10 cellular contexts compared by ENCODE assay signal in the genomic region with DNA sequence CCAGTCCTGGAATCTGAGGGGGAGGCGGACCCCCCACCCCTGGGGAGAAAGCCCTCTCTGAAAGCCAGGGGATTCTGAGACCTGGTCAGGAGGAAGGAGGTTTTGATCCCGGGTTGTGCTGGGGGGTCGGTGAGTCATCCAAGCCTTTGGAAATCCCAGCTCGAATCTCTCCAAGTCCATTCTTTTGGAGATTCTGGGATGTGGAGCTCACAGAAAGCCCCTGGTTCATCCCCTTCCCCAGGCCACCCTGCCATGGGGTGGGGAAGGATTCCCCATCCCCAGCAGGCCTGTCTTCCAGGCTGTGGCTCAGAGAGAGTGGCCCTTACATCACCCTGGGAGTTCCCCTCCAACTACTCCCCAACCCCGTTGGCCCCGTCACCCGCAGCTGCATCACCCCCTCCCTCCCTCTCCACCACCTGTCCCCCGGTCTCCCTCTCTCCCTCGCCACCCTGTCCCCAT. TPM values are rescaled to one million over a fixed set of nuclear protein-coding genes. Genes with fewer than 3 reads are reported as not detected.
DNase-seq lines count a peak whose midpoint lies in the region; ATAC-seq lines count a peak whose summit lies in the region.
"Had no signal": no experiment of that assay in that cellular context is flagged by ENCODE, and none has a peak within 500 bp of the region (broad histone marks: within the 10 kb centered on the region; RNA-seq: fewer than 3 reads in every experiment).

No MANE protein-coding gene starts in this region.

- CTCF ChIA-PET in activated CD4-positive, alpha-beta T cell treated with anti-CD3 and anti-CD28 coated beads for 36 hours (lab: Charles Lee): interaction anchor here (1.0 to 1.4 kb wide), 2 partner anchors 16 to 34 kb away, joined by 4 to 6 read pairs; no protein-coding TSS in a partner anchor

- no peak overlapping the region for H3K27ac Mint-ChIP-seq in activated CD4-positive, alpha-beta T cell treated with anti-CD3 and anti-CD28 coated beads for 36 hours
- H3K27ac Mint-ChIP-seq in activated naive CD8-positive, alpha-beta T cell treated with anti-CD3 and anti-CD28 coated beads for 36 hours: peak overlapping the region; percentile 70
- no peak overlapping the region for H3K27ac Mint-ChIP-seq in stimulated activated naive B cell treated with anti-CD40 and anti-IgM and Interleukin-4, amounts not matched to agents 10 μg/mL and 1 μg/mL and 100 μg/mL, for 72 hours
- H3K27ac Mint-ChIP-seq: CD8-positive, alpha-beta T cell had no signal

- H3K4me1 Mint-ChIP-seq in activated CD4-positive, alpha-beta T cell treated with anti-CD3 and anti-CD28 coated beads for 36 hours: peaks cover 6% of the 10 kb centered on the region
- H3K4me1 Mint-ChIP-seq in activated naive CD8-positive, alpha-beta T cell treated with anti-CD3 and anti-CD28 coated beads for 36 hours: peaks cover 4% of the 10 kb centered on the region
- H3K4me1 Mint-ChIP-seq in stimulated activated naive B cell treated with anti-CD40 and anti-IgM and Interleukin-4, amounts not matched to agents 10 μg/mL and 1 μg/mL and 100 μg/mL, for 72 hours: peaks cover 37 to 57% of the 10 kb centered on the region in 2 donors

- peaks cover 12% of the 10 kb centered on the region for H3K27me3 Mint-ChIP-seq in activated CD4-positive, alpha-beta T cell treated with anti-CD3 and anti-CD28 coated beads for 36 hours
- peaks cover 24% of the 10 kb centered on the region for H3K27me3 Mint-ChIP-seq in activated naive CD8-positive, alpha-beta T cell treated with anti-CD3 and anti-CD28 coated beads for 36 hours
- peaks cover 27 to 65% of the 10 kb centered on the region in 2 donors for H3K27me3 Mint-ChIP-seq in stimulated activated naive B cell treated with anti-CD40 and anti-IgM and Interleukin-4, amounts not matched to agents 10 μg/mL and 1 μg/mL and 100 μg/mL, for 72 hours

- POLR2A ChIA-PET in activated CD4-positive, alpha-beta T cell treated with anti-CD3 and anti-CD28 coated beads for 36 hours (lab: Charles Lee): interaction anchor here (0.5 kb wide), 1 partner anchor 199 kb away, joined by 3 read pairs; no protein-coding TSS in a partner anchor

- no peaks in the 10 kb centered on the region for H3K36me3 Mint-ChIP-seq in activated CD4-positive, alpha-beta T cell treated with anti-CD3 and anti-CD28 coated beads for 36 hours (ENCODE audit: low read depth)
- H3K36me3 Mint-ChIP-seq in activated naive CD8-positive, alpha-beta T cell treated with anti-CD3 and anti-CD28 coated beads for 36 hours: no peaks in the 10 kb centered on the region
- no peaks in the 10 kb centered on the region for H3K36me3 Mint-ChIP-seq in stimulated activated naive B cell treated with anti-CD40 and anti-IgM and Interleukin-4, amounts not matched to agents 10 μg/mL and 1 μg/mL and 100 μg/mL, for 72 hours
- H3K36me3 Mint-ChIP-seq: CD8-positive, alpha-beta T cell had no signal

- peak; percentile 75 for DNase-seq in activated CD4-positive, alpha-beta T cell treated with anti-CD3 and anti-CD28 coated beads for 36 hours
- no peak for DNase-seq in activated CD4-positive, alpha-beta T cell treated with anti-CD3 and anti-CD28 coated beads for 1 hour
- DNase-seq in HS-5 (ENCODE audit: low read depth) (peak; percentile 39), nucleus accumbens (lab: John Stamatoyannopoulos, UW) (no peak)
- peak; percentile 56 for DNase-seq in activated naive CD8-positive, alpha-beta T cell treated with anti-CD3 and anti-CD28 coated beads for 36 hours
- no peak for DNase-seq in stimulated activated naive B cell treated with anti-CD40 and anti-IgM and Interleukin-4, amounts not matched to agents 10 μg/mL and 1 μg/mL and 100 μg/mL, for 72 hours
- DNase-seq: CD8-positive, alpha-beta T cell had no signal

- H3K4me3 Mint-ChIP-seq in activated CD4-positive, alpha-beta T cell treated with anti-CD3 and anti-CD28 coated beads for 36 hours: no peak overlapping the region
- H3K4me3 Mint-ChIP-seq in activated naive CD8-positive, alpha-beta T cell treated with anti-CD3 and anti-CD28 coated beads for 36 hours: no peak overlapping the region
- no peak overlapping the region for H3K4me3 Mint-ChIP-seq in stimulated activated naive B cell treated with anti-CD40 and anti-IgM and Interleukin-4, amounts not matched to agents 10 μg/mL and 1 μg/mL and 100 μg/mL, for 72 hours
- H3K4me3 Mint-ChIP-seq: CD8-positive, alpha-beta T cell had no signal

- H3K9me3 Mint-ChIP-seq in activated CD4-positive, alpha-beta T cell treated with anti-CD3 and anti-CD28 coated beads for 36 hours (ENCODE audit: low read depth): no peaks in the 10 kb centered on the region
- H3K9me3 Mint-ChIP-seq in activated naive CD8-positive, alpha-beta T cell treated with anti-CD3 and anti-CD28 coated beads for 36 hours: no peaks in the 10 kb centered on the region
- H3K9me3 Mint-ChIP-seq in stimulated activated naive B cell treated with anti-CD40 and anti-IgM and Interleukin-4, amounts not matched to agents 10 μg/mL and 1 μg/mL and 100 μg/mL, for 72 hours: no peaks in the 10 kb centered on the region
- H3K9me3 Mint-ChIP-seq: CD8-positive, alpha-beta T cell had no signal

- intact Hi-C loops in activated CD4-positive, alpha-beta T cell treated with anti-CD3 and anti-CD28 coated beads for 36 hours (cut with DNase I, micrococcal nuclease): loop anchor here in 1 of 2 experiments (5.0 kb wide), 1 partner anchor 79 kb away; no protein-coding TSS in a partner anchor

- peak; percentile 75 for ATAC-seq in activated CD4-positive, alpha-beta T cell treated with anti-CD3 and anti-CD28 coated beads for 36 hours
- ATAC-seq in stimulated activated naive B cell treated with anti-CD40 and anti-IgM and Interleukin-4, amounts not matched to agents 10 μg/mL and 1 μg/mL and 100 μg/mL, for 72 hours (replicated peaks): peak; percentile 25 to 51
- ATAC-seq in HG03457 (IDR thresholded peaks at IDR 0.05; ENCODE audit: unreplicated experiment) (no peak), GM18502 (IDR thresholded peaks at IDR 0.05; ENCODE audit: poor library complexity, unreplicated experiment) (no peak)
- ATAC-seq: CD8-positive, alpha-beta T cell had no signal

RNA-seq across cellular contexts. Expression of a gene that starts 14.3 kb away (rescaled TPM):
- not detected for total RNA-seq in activated CD4-positive, alpha-beta T cell treated with anti-CD3 and anti-CD28 coated beads for 36 hours
- total RNA-seq in activated naive CD8-positive, alpha-beta T cell treated with anti-CD3 and anti-CD28 coated beads for 36 hours: not detected
- total RNA-seq: CD8-positive, alpha-beta T cell; glomerular endothelial cell had no signal

RNA-seq across cellular contexts. Expression of a gene that starts 14.5 kb away (rescaled TPM):
- total RNA-seq in activated CD4-positive, alpha-beta T cell treated with anti-CD3 and anti-CD28 coated beads for 36 hours: 1 to 10 TPM; 1.7 to 1.8 TPM
- total RNA-seq in activated naive CD8-positive, alpha-beta T cell treated with anti-CD3 and anti-CD28 coated beads for 36 hours: under 1 TPM; 0.10 to 0.85 TPM

RNA-seq across cellular contexts. Expression of a gene that starts 24.8 kb away (rescaled TPM):
- not detected for total RNA-seq in activated CD4-positive, alpha-beta T cell treated with anti-CD3 and anti-CD28 coated beads for 36 hours
- total RNA-seq in activated naive CD8-positive, alpha-beta T cell treated with anti-CD3 and anti-CD28 coated beads for 36 hours: not detected
- total RNA-seq: CD8-positive, alpha-beta T cell; glomerular endothelial cell had no signal

RNA-seq across cellular contexts. Expression of a gene that starts 51.4 kb away (rescaled TPM):
- 1 to 10 TPM; 4.0 to 4.4 TPM for total RNA-seq in activated CD4-positive, alpha-beta T cell treated with anti-CD3 and anti-CD28 coated beads for 36 hours
- total RNA-seq in activated naive CD8-positive, alpha-beta T cell treated with anti-CD3 and anti-CD28 coated beads for 36 hours: 1 to 10 TPM; 2.0 to 2.5 TPM

Comparison
In these comparisons a context has a peak if more than half of its experiments do, and no peak if none do; other contexts are left out.
1. DNase-seq: peak in activated CD4-positive, alpha-beta T cell treated with anti-CD3 and anti-CD28 coated beads for 36 hours (single experiment), HS-5 (single experiment) and activated naive CD8-positive, alpha-beta T cell treated with anti-CD3 and anti-CD28 coated beads for 36 hours (single experiment); none in activated CD4-positive, alpha-beta T cell treated with anti-CD3 and anti-CD28 coated beads for 1 hour (single experiment), stimulated activated naive B cell treated with anti-CD40 and anti-IgM and Interleukin-4, amounts not matched to agents 10 μg/mL and 1 μg/mL and 100 μg/mL, for 72 hours (single experiment) and nucleus accumbens (0 of 56).
2. ATAC-seq: peak in activated CD4-positive, alpha-beta T cell treated with anti-CD3 and anti-CD28 coated beads for 36 hours (single experiment) and stimulated activated naive B cell treated with anti-CD40 and anti-IgM and Interleukin-4, amounts not matched to agents 10 μg/mL and 1 μg/mL and 100 μg/mL, for 72 hours (2 of 2); none in HG03457 (single experiment) and GM18502 (single experiment).